ENCODE assay signal across 32 cellular contexts in the genomic region with DNA sequence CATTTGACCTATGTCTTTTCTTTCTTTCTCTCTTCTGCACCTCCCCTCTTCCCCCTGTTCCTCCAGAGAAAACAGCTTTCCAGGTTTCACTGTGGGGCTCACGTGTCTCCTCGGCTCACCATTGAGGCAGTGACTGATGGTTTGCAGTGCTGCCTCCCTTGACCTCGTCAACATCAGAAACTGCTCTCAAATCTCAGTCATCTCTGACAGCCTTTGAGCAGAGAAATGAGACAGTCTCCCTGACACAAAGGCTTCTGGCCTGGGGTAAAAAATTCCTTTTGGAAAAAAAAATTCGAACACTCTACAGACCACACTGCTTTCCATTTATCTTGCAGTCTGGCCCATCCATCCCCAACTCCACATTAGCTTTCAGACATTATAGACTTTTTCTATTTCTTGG.
"Had no signal": no experiment of that assay in that cellular context is flagged by ENCODE, and none has a peak within 500 bp of the region (broad histone marks: within the 10 kb centered on the region; RNA-seq: fewer than 3 reads in every experiment).

No MANE protein-coding gene starts in this region.

- H3K36me3 ChIP-seq: heart left ventricle, left lung, ovary, prostate gland, stomach, thyroid gland, transverse colon, upper lobe of right lung had no signal

- H3K4me1 ChIP-seq: prostate gland, stomach, testis, thyroid gland, transverse colon, upper lobe of right lung had no signal

- H3K27me3 Mint-ChIP-seq: naive thymus-derived CD4-positive, alpha-beta T cell; natural killer cell treated with Interleukin-12 subunit alpha and Interleukin-12 subunit beta and Interleukin-15 and Interleukin-18, amount 100 ng/mL, for 72 hours; stimulated activated naive B cell treated with anti-CD40 and anti-IgM and Interleukin-4, amounts not matched to agents 10 μg/mL and 1 μg/mL and 100 μg/mL, for 72 hours had no signal

- H3K9me3 ChIP-seq: heart left ventricle, left lung, mucosa of descending colon, ovary, prostate gland, stomach, testis, thyroid gland, transverse colon, upper lobe of right lung had no signal

- DNase-seq: glutamatergic neuron; heart left ventricle; hypothalamus; immature natural killer cell; left cardiac atrium; left lung; mesendoderm; midbrain; mucosa of descending colon; naive thymus-derived CD4-positive, alpha-beta T cell; ovary; posterior cingulate gyrus; retina; right cardiac atrium; stimulated activated CD4-positive, alpha-beta T cell treated with anti-CD3 and anti-CD28 coated beads, Interleukin-12 subunit alpha, Interleukin-12 subunit beta, amount 100 ng/mL, for 4 hours; stimulated activated CD4-positive, alpha-beta T cell treated with anti-CD3 and anti-CD28 coated beads, Interleukin-15, amount 100 ng/mL, for 24 hours; stimulated activated CD4-positive, alpha-beta T cell treated with anti-CD3 and anti-CD28 coated beads, Interleukin-2, amount 100 ng/mL, for 24 hours; stimulated activated CD4-positive, alpha-beta T cell treated with anti-CD3 and anti-CD28 coated beads, Interleukin-4, amount 100 ng/mL, for 1 hour; stimulated activated naive B cell treated with anti-CD40 and anti-IgM and Interleukin-4, amounts not matched to agents 10 μg/mL and 1 μg/mL and 100 μg/mL, for 72 hours; stimulated activated naive CD8-positive, alpha-beta T cell treated with anti-CD3 and anti-CD28 coated beads, Interleukin-15, Interleukin-2, amounts not matched to agents 100 U/mL and 50 U/mL, for 24 hours; stomach; testis; thyroid gland; transverse colon; upper lobe of right lung had no signal

- H3K4me3 Mint-ChIP-seq: immature natural killer cell; naive thymus-derived CD4-positive, alpha-beta T cell; natural killer cell treated with Interleukin-12 subunit alpha and Interleukin-12 subunit beta and Interleukin-15 and Interleukin-18, amount 100 ng/mL, for 72 hours; stimulated activated naive B cell treated with anti-CD40 and anti-IgM and Interleukin-4, amounts not matched to agents 10 μg/mL and 1 μg/mL and 100 μg/mL, for 72 hours had no signal

- H3K27ac Mint-ChIP-seq: immature natural killer cell; naive thymus-derived CD4-positive, alpha-beta T cell; natural killer cell treated with Interleukin-12 subunit alpha and Interleukin-12 subunit beta and Interleukin-15 and Interleukin-18, amount 100 ng/mL, for 72 hours; stimulated activated naive B cell treated with anti-CD40 and anti-IgM and Interleukin-4, amounts not matched to agents 10 μg/mL and 1 μg/mL and 100 μg/mL, for 72 hours had no signal

- ATAC-seq: heart left ventricle; left cardiac atrium; left lung; mucosa of descending colon; naive thymus-derived CD4-positive, alpha-beta T cell; natural killer cell treated with Interleukin-12 subunit alpha and Interleukin-12 subunit beta and Interleukin-15 and Interleukin-18, amount 100 ng/mL, for 72 hours; right cardiac atrium; sciatic nerve; stimulated activated naive B cell treated with anti-CD40 and anti-IgM and Interleukin-4, amounts not matched to agents 10 μg/mL and 1 μg/mL and 100 μg/mL, for 72 hours; stimulated activated naive CD8-positive, alpha-beta T cell treated with anti-CD3 and anti-CD28 coated beads, Interleukin-15, Interleukin-2, amounts not matched to agents 100 U/mL and 50 U/mL, for 24 hours; upper lobe of right lung had no signal

- H3K4me3 ChIP-seq: heart left ventricle, left lung, lung, mucosa of descending colon, ovary, prostate gland, skin epidermis, stomach, testis, thyroid gland, transverse colon, upper lobe of right lung had no signal

- FAIRE-seq: islet of Langerhans, urothelium cell line had no signal

- H3K27ac ChIP-seq: heart left ventricle, left lung, ovary, prostate gland, skin epidermis, stomach, testis, thyroid gland, transverse colon, upper lobe of right lung had no signal

- H3K27me3 ChIP-seq: heart left ventricle, left lung, ovary, stomach, testis, thyroid gland, transverse colon, upper lobe of right lung had no signal

- H3K36me3 Mint-ChIP-seq: immature natural killer cell; naive thymus-derived CD4-positive, alpha-beta T cell; natural killer cell treated with Interleukin-12 subunit alpha and Interleukin-12 subunit beta and Interleukin-15 and Interleukin-18, amount 100 ng/mL, for 72 hours; stimulated activated naive B cell treated with anti-CD40 and anti-IgM and Interleukin-4, amounts not matched to agents 10 μg/mL and 1 μg/mL and 100 μg/mL, for 72 hours had no signal

- H3K4me1 Mint-ChIP-seq: immature natural killer cell; stimulated activated naive B cell treated with anti-CD40 and anti-IgM and Interleukin-4, amounts not matched to agents 10 μg/mL and 1 μg/mL and 100 μg/mL, for 72 hours had no signal
